18 cellular contexts compared by ENCODE assay signal in the genomic region with DNA sequence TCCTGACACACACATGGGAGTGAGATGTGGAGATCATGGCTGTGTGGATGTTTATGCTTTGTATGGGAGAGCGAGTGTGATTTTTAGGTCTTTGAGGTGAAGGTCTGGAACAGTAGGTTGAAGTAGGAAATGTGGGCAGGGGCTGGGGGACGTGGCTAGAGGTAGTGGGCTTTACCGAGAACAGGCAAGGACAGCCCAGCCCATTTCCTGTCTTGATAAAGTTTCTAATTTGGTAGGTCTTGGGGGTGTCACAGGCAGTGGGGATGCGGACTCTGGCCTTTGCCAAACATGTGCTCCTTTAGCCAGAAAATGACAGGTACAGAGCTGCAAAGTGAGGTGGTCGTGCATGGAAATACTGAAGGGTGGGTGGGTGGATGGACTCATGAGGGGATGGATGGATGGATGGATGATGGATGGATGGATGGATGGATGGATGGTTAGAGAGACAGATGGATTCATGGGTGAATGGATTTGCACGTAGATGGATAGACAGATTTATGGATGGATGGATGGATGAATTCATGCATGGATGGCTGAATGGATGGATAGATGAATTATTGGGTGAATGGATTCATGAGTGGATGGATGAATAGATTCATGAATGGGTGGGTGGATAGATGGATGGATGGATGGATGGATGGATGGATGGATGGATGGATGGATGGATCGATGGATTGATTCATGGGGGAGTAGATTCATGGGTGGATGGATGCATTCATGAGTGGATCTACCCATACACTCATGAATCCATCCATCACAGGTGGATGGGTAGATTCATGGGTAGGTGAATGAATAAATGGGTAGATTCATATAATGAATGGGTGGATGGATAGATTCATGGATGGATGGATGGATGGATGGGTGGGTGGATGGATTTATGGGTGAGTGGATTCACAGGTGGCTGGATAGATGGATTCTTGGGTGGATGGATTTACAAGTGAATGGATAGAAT.
"Had no signal": no experiment of that assay in that cellular context is flagged by ENCODE, and none has a peak within 500 bp of the region (broad histone marks: within the 10 kb centered on the region; RNA-seq: fewer than 3 reads in every experiment).

No MANE protein-coding gene starts in this region.

- H3K27me3 ChIP-seq: esophagus squamous epithelium, testis had no signal

- ATAC-seq: activated naive CD8-positive, alpha-beta T cell treated with anti-CD3 and anti-CD28 coated beads, Interleukin-2, amount 50 U/mL, for 24 hours; activated T-cell treated with anti-CD3 and anti-CD28 coated beads, Interleukin-2, amount 50 U/mL, for 4 hours; lower lobe of right lung; stimulated activated naive CD8-positive, alpha-beta T cell treated with anti-CD3 and anti-CD28 coated beads, Interleukin-15, amount 100 ng/mL, for 72 hours; T-helper 17 cell had no signal

- FAIRE-seq: islet of Langerhans had no signal

- H3K27ac ChIP-seq: lower lobe of right lung, testis, VCaP had no signal

- H3K4me3 ChIP-seq: esophagus squamous epithelium, lower lobe of right lung, testis had no signal

- H3K9me3 ChIP-seq: esophagus squamous epithelium, lower lobe of right lung, testis had no signal

- DNase-seq: activated CD4-positive, alpha-beta T cell treated with anti-CD3 and anti-CD28 coated beads, Interleukin-2, amount 50 U/mL, for 1 hour; activated CD4-positive, CD25-positive, alpha-beta regulatory T cell treated with anti-CD3 and anti-CD28 coated beads, Interleukin-2, amount 50 U/mL, for 72 hours; activated CD8-positive, alpha-beta memory T cell treated with anti-CD3 and anti-CD28 coated beads, Interleukin-2, amount 50 U/mL, for 4 hours; activated naive CD4-positive, alpha-beta T cell treated with anti-CD3 and anti-CD28 coated beads, Interleukin-2, amount 10 ng/mL, durations not matched to agents 7 days and 5 days; activated naive CD8-positive, alpha-beta T cell treated with anti-CD3 and anti-CD28 coated beads, Interleukin-2, amount 50 U/mL, for 24 hours; activated T-cell treated with anti-CD3 and anti-CD28 coated beads, Interleukin-2, amount 50 U/mL, for 4 hours; cortex of kidney; effector CD8-positive, alpha-beta T cell; esophagus squamous epithelium; hippocampal formation; lower lobe of right lung; midbrain; stimulated activated CD4-positive, alpha-beta T cell treated with anti-CD3 and anti-CD28 coated beads, Interleukin-2, amount 100 ng/mL, for 48 hours; stimulated activated naive CD8-positive, alpha-beta T cell treated with anti-CD3 and anti-CD28 coated beads, Interleukin-15, amount 100 ng/mL, for 72 hours; T-helper 17 cell; testis had no signal

- H3K4me1 ChIP-seq: esophagus squamous epithelium had no signal
